ENCODE assay signal across 10 cellular contexts in the genomic region with DNA sequence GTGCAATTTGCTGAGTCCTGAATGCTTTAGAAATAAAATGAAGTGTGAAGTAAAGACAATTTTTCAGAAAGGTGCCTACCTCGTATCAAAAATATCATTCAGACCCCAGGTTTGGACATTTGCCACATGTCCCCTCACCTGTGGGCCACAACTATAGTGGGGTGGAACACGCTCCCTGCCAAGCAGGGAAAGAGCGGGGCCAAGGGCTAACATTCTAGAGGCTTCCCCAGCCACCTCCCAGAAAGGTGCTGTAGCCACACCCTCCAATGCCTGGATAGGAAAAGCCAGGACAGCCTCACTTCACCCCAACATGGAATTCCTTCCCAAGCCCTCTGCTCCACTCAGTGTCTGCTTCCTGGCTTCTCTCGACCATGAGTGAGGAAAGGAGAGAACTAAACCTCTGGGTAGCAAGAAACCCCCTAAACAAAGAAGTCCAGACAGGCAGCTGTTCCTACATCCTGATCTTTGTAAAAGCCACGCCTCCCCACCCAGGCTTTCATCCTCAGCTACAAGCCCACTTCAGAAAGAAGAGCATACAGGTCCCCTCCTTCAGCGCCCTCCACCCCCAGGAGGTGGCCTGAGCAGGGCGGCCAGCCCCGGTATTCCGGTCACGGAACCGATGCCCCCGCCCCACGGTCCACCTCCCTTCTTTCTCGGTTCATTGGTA. TPM values are rescaled to one million over a fixed set of nuclear protein-coding genes. Genes with fewer than 3 reads are reported as not detected.
A peak's percentile ranks its signal among the peaks of the same experiment; 100 is the strongest.
DNase-seq lines count a peak whose midpoint lies in the region; ATAC-seq and TF ChIP-seq lines count a peak whose summit lies in the region.
"Had no signal": no experiment of that assay in that cellular context is flagged by ENCODE, and none has a peak within 500 bp of the region (broad histone marks: within the 10 kb centered on the region; RNA-seq: fewer than 3 reads in every experiment).

No MANE protein-coding gene starts in this region.

- no peaks in the 10 kb centered on the region for H3K27me3 ChIP-seq in breast epithelium
- no peaks in the 10 kb centered on the region for H3K27me3 ChIP-seq in skeletal muscle satellite cell (ENCODE audit: control insufficient read depth, insufficient read depth, low read length)
- peaks cover 98% of the 10 kb centered on the region for H3K27me3 ChIP-seq in WERI-Rb-1 (ENCODE audit: insufficient read depth, low read depth, severe bottlenecking)

- H3K4me1 ChIP-seq in breast epithelium (no peaks in the 10 kb centered on the region), skeletal muscle satellite cell (ENCODE audit: control insufficient read depth, insufficient read depth, low read length) (peaks cover 38% of the 10 kb centered on the region)

- TF ChIP-seq CTCF in breast epithelium (IDR thresholded peaks at IDR 0.05), result no peak
- TF ChIP-seq CTCF in WERI-Rb-1 (IDR thresholded peaks at IDR 0.05; ENCODE audit: low read depth, low read length), result no peak
- no peak for TF ChIP-seq CTCF in GM20000 (IDR thresholded peaks at IDR 0.05; ENCODE audit: extremely low read depth, missing control alignments)

- no peak for ATAC-seq in HG03354 (IDR thresholded peaks at IDR 0.05; ENCODE audit: poor library complexity, severe bottlenecking, unreplicated experiment)

- H3K4me2 ChIP-seq in skeletal muscle satellite cell (ENCODE audit: low read length), result peak overlapping the region; percentile 19

- TF ChIP-seq POLR2A in breast epithelium (IDR thresholded peaks at IDR 0.05), result peak; percentile 24

- H3K27ac ChIP-seq in breast epithelium (peak overlapping the region; percentile 67 to 91), WERI-Rb-1 (no peak overlapping the region)

- H3K9ac ChIP-seq in skeletal muscle satellite cell (ENCODE audit: low read depth, low read length), result peak overlapping the region; percentile 54

- H3K36me3 ChIP-seq in breast epithelium, result no peaks in the 10 kb centered on the region
- H3K36me3 ChIP-seq in skeletal muscle satellite cell (ENCODE audit: insufficient read depth, low read length), result peaks cover 34% of the 10 kb centered on the region
- H3K36me3 ChIP-seq in WERI-Rb-1, result no peaks in the 10 kb centered on the region

- H3K9me3 ChIP-seq in breast epithelium, result no peaks in the 10 kb centered on the region
- no peaks in the 10 kb centered on the region for H3K9me3 ChIP-seq in skeletal muscle satellite cell (replicated peaks; ENCODE audit: low read length)
- no peaks in the 10 kb centered on the region for H3K9me3 ChIP-seq in WERI-Rb-1 (ENCODE audit: severe bottlenecking)

- H3K4me3 ChIP-seq in breast epithelium (peak overlapping the region; percentile 55 to 73 (median 62)), skeletal muscle satellite cell (ENCODE audit: low read length) (peak overlapping the region; percentile 22), WERI-Rb-1 (ENCODE audit: low read depth, low read length) (no peak overlapping the region)

- intact Hi-C loops in breast epithelium (cut with DNase I; ENCODE audit: low total_unique reads), result no loop called here

- peak; percentile 62 for DNase-seq in EL
- DNase-seq in breast epithelium (ENCODE audit: low spot score in 2 of 2), result no peak
- peak; percentile 34 for DNase-seq in left kidney (ENCODE audit: low read depth, low spot score)
- DNase-seq in WERI-Rb-1, result no peak
- DNase-seq in GM20000 (ENCODE audit: low spot score), result no peak
- DNase-seq in NCI-H446 treated with DMSO at 0.1 percent for 48 hours (lab: John Stamatoyannopoulos, UW), result no peak
- DNase-seq: activated T-cell treated with anti-CD3 and anti-CD28 coated beads for 4 hours, NCI-H187 treated with DMSO at 0.1 percent for 48 hours had no signal

RNA-seq across cellular contexts. Expression of a gene that starts 2.1 kb away (rescaled TPM):
- total RNA-seq in breast epithelium, result 100 to 1,000 TPM; 116 to 907 (median 320) TPM
- total RNA-seq in skeletal muscle satellite cell (2012; rRNA removed), result 1,992 and 2,805 TPM in 2 replicates

Comparison
In these comparisons a context has a peak if more than half of its experiments do, and no peak if none do; other contexts are left out.
1. DNase-seq: peak in EL (single experiment) and left kidney (single experiment); none in breast epithelium (0 of 2), WERI-Rb-1 (single experiment), GM20000 (single experiment) and NCI-H446 treated with DMSO at 0.1 percent for 48 hours (single experiment).